ENCODE assay signal across 8 cellular contexts in genomic region chr22:35350539-35351503, GRCh38. TPM values are rescaled to one million over a fixed set of nuclear protein-coding genes. Genes with fewer than 3 reads are reported as not detected.
A peak's percentile ranks its signal among the peaks of the same experiment; 100 is the strongest.
DNase-seq lines count a peak whose midpoint lies in the region; ATAC-seq and TF ChIP-seq lines count a peak whose summit lies in the region.

No MANE protein-coding gene starts in this region.

- peak overlapping the region; percentile 77 for H2AFZ ChIP-seq in osteoblast (ENCODE audit: low read length)

- H3K27me3 ChIP-seq in osteoblast (ENCODE audit: insufficient read depth, low read length), result no peaks in the 10 kb centered on the region
- H3K27me3 ChIP-seq in testis, result no peaks in the 10 kb centered on the region

- no peaks in the 10 kb centered on the region for H3K36me3 Mint-ChIP-seq in HFFc6 (ENCODE audit: low read depth)
- H3K36me3 Mint-ChIP-seq in activated naive CD4-positive, alpha-beta T cell treated with anti-CD3 and anti-CD28 coated beads, Interleukin-2, amount 50 U/mL, for 72 hours, result no peaks in the 10 kb centered on the region

- H3K4me3 Mint-ChIP-seq in HFFc6, result peak overlapping the region; percentile 94

- H3K27ac ChIP-seq in osteoblast (ENCODE audit: low read depth, low read length) (peak overlapping the region; percentile 89), testis (peak overlapping the region; percentile 79 to 80)

- H3K27ac Mint-ChIP-seq in HFFc6, result peak overlapping the region; percentile 90
- H3K27ac Mint-ChIP-seq in activated naive CD4-positive, alpha-beta T cell treated with anti-CD3 and anti-CD28 coated beads, Interleukin-2, amount 50 U/mL, for 72 hours, result peak overlapping the region; percentile 70 to 76

- TF ChIP-seq POLR2A in testis (IDR thresholded peaks at IDR 0.05), result no peak

- WGBS in testis, 2 donors, result 0 to 1% methylated on average over 29 to 41 of the region's 47 CpGs

- H3K79me2 ChIP-seq in osteoblast (ENCODE audit: insufficient read depth, low read length), result no peaks in the 10 kb centered on the region

- TF ChIP-seq CTCF in HFFc6 (IDR thresholded peaks at IDR 0.05) (peak; percentile 95), osteoblast (IDR thresholded peaks at IDR 0.05; ENCODE audit: extremely low read depth, low read depth, low read length) (peak; percentile 82), testis (IDR thresholded peaks at IDR 0.05) (peak; percentile 91 to 94 (median 93))

- H3K36me3 ChIP-seq in osteoblast (ENCODE audit: insufficient read depth, low read length) (peaks cover 21% of the 10 kb centered on the region), testis (ENCODE audit: low read depth, missing control alignments) (no peaks in the 10 kb centered on the region)

- H3K4me1 Mint-ChIP-seq in HFFc6 (ENCODE audit: low read depth), result peaks cover 17% of the 10 kb centered on the region

- intact Hi-C loops in head of caudate nucleus (cut with DNase I) (loop anchor here (2.0 kb wide), 1 partner anchor 232 kb away; no protein-coding TSS in a partner anchor), testis (cut with DNase I; ENCODE audit: low total_unique reads) (loop anchor here (10.0 kb wide), 2 partner anchors 84 to 234 kb away; no protein-coding TSS in a partner anchor)

- H3K27me3 Mint-ChIP-seq in HFFc6 (ENCODE audit: insufficient read depth), result no peaks in the 10 kb centered on the region; the same call in none of the 2 replicates

- H4K20me1 ChIP-seq in osteoblast (ENCODE audit: insufficient read depth, low read length), result no peaks in the 10 kb centered on the region

- DNase-seq in GM03348 (ENCODE audit: low spot score), result peak; percentile 97
- DNase-seq in HFFc6, result peak; percentile 91
- peak; percentile 55 for DNase-seq in NCI-H1048 (lab: John Stamatoyannopoulos, UW)
- peak; percentile 83 to 87 for DNase-seq in activated naive CD4-positive, alpha-beta T cell treated with anti-CD3 and anti-CD28 coated beads, Interleukin-2, amount 50 U/mL, for 72 hours (ENCODE audit: low spot score in 2 of 2)
- peak; percentile 77 to 97 (median 91) for DNase-seq in head of caudate nucleus
- peak; percentile 100 for DNase-seq in osteoblast (ENCODE audit: insufficient read length, low spot score, missing footprints)
- peak; percentile 92 for DNase-seq in testis

- H3K4me3 ChIP-seq in osteoblast (ENCODE audit: insufficient read depth, low read length) (peak overlapping the region; percentile 80), testis (peak overlapping the region; percentile 46 to 62)

- peak overlapping the region; percentile 98 for H3K4me2 ChIP-seq in osteoblast (ENCODE audit: insufficient read depth, low read length)

- H3K9me3 Mint-ChIP-seq in HFFc6, result no peaks in the 10 kb centered on the region
- no peaks in the 10 kb centered on the region for H3K9me3 Mint-ChIP-seq in activated naive CD4-positive, alpha-beta T cell treated with anti-CD3 and anti-CD28 coated beads, Interleukin-2, amount 50 U/mL, for 72 hours

- ATAC-seq in SK-N-SH treated with all-trans-retinoic acid at 6 μM for 48 hours, result peak; percentile 96
- peak; percentile 83 to 93 for ATAC-seq in activated naive CD4-positive, alpha-beta T cell treated with anti-CD3 and anti-CD28 coated beads, Interleukin-2, amount 50 U/mL, for 72 hours

- H3K9me3 ChIP-seq in osteoblast (ENCODE audit: low read depth, low read length) (no peaks in the 10 kb centered on the region), testis (no peaks in the 10 kb centered on the region)

- H3K4me1 ChIP-seq in osteoblast (ENCODE audit: insufficient read depth, low read length) (peaks cover 20% of the 10 kb centered on the region), testis (peaks cover 6% of the 10 kb centered on the region)

TF ChIP-seq in SK-N-SH treated with all-trans-retinoic acid at 6 μM for 48 hours, 23 proteins besides CTCF, POLR2A, EP300 and RAD21:
- TF ChIP-seq TCF4 (CRISPR knock-in tag; IDR thresholded peaks at IDR 0.05; ENCODE audit: borderline replicate concordance) (no peak), OSR1 (CRISPR knock-in tag; IDR thresholded peaks at IDR 0.05) (no peak), ZNF8 (CRISPR knock-in tag; IDR thresholded peaks at IDR 0.05) (no peak)

RNA-seq across cellular contexts. Expression of gene HMOX1, which starts 30.1 kb away (rescaled TPM):
- total RNA-seq in HFFc6 (2021; fragmentation: NEBNext Ultra II Directional; extraction: Animal tissue kit (Norgen Biotek cat#: 25700)), result 100 to 1,000 TPM in 1 of 6 experiments, 10 to 100 TPM in 5; 51.2 to 117 (median 56.2) TPM
- total RNA-seq in activated naive CD4-positive, alpha-beta T cell treated with anti-CD3 and anti-CD28 coated beads, Interleukin-2, amount 50 U/mL, for 72 hours, result under 1 TPM; 0.14 to 0.48 TPM
- total RNA-seq in osteoblast, result 411 and 475 TPM in 2 replicates
- total RNA-seq in testis, result 10 to 100 TPM; 22.0 to 35.2 TPM
- polyA plus RNA-seq in testis (ENCODE audit: insufficient read depth, low read depth, low replicate concordance), result 37.8 TPM

RNA-seq across cellular contexts. Expression of gene MCM5, which starts 49.1 kb away (rescaled TPM):
- total RNA-seq in HFFc6 (2021; fragmentation: NEBNext Ultra II Directional; extraction: Animal tissue kit (Norgen Biotek cat#: 25700)), result 10 to 100 TPM; 41.1 to 96.3 (median 79.9) TPM
- total RNA-seq in activated naive CD4-positive, alpha-beta T cell treated with anti-CD3 and anti-CD28 coated beads, Interleukin-2, amount 50 U/mL, for 72 hours, result 100 to 1,000 TPM; 157 to 310 TPM
- 12.7 and 13.6 TPM in 2 replicates for total RNA-seq in osteoblast
- 10 to 100 TPM; 34.3 to 49.6 TPM for total RNA-seq in testis
- 42.1 TPM for polyA plus RNA-seq in testis (ENCODE audit: insufficient read depth, low read depth, low replicate concordance)

RNA-seq across cellular contexts. Expression of gene TOM1, which starts 51.1 kb away (rescaled TPM):
- total RNA-seq in HFFc6 (2021; fragmentation: NEBNext Ultra II Directional; extraction: Animal tissue kit (Norgen Biotek cat#: 25700)), result 10 to 100 TPM; 34.2 to 47.2 (median 44.6) TPM
- total RNA-seq in activated naive CD4-positive, alpha-beta T cell treated with anti-CD3 and anti-CD28 coated beads, Interleukin-2, amount 50 U/mL, for 72 hours, result 10 to 100 TPM; 28.5 to 56.7 TPM
- total RNA-seq in osteoblast, result 118 and 131 TPM in 2 replicates
- 10 to 100 TPM; 66.2 to 68.0 TPM for total RNA-seq in testis
- polyA plus RNA-seq in testis (ENCODE audit: insufficient read depth, low read depth, low replicate concordance), result 65.7 TPM

Comparison
In these comparisons a context has a peak if more than half of its experiments do, and no peak if none do; other contexts are left out.
1. Peak in every context shown above with its lines: DNase-seq, ATAC-seq, H3K4me3 ChIP-seq and H3K27ac ChIP-seq.
2. RNA of gene HMOX1, which starts 30.1 kb away (total RNA-seq): 411 to 475 TPM in osteoblast, 51.2 to 117 TPM in HFFc6 and 22.0 to 35.2 TPM in testis; 0.14 to 0.48 TPM in activated naive CD4-positive, alpha-beta T cell treated with anti-CD3 and anti-CD28 coated beads, Interleukin-2, amount 50 U/mL, for 72 hours; every median in the first group is over 10 times any median in the second.